In the genomic region with DNA sequence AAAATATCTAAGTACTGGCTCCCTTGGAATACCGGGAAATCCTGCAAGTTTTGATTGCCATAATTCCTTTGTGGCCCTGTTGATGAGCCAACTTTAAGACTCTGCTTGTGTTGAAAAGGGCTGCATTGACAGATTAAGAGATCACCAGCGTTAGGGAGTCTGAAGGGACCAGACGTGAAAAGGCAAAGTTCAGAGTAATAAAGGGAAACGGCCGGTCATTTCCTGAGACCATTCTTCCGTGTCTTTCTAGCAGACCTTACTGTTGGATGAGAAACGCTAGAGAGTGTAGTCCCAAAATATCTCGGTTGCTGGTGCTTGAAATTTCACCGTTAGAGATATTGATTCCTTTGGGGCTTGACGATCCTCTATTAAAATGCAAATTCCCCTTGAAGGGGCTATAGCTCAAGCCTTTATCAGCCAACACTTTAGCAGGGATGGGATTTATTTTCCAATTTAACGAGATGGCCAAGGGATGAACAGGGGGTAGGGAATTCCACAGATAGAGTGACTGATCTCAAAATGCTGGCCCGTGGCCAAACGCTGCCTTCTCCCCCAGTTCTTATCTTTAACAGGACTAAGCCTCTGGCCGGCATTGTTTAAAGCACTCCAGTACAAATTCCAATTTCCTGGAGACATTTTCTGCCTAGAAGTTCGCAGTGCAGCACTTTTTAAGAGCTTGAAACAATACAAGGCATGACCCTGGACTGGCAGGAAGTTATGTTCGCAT, we compare ENCODE assay signal across 8 cellular contexts.
DNase-seq lines count a peak whose midpoint lies in the region; ATAC-seq and TF ChIP-seq lines count a peak whose summit lies in the region.

No MANE protein-coding gene starts in this region.

- no peak for TF ChIP-seq CTCF in glutamatergic neuron (IDR thresholded peaks at IDR 0.05; ENCODE audit: partially characterized antibody, unreplicated experiment)

- H3K27me3 Mint-ChIP-seq in glutamatergic neuron (ENCODE audit: unreplicated experiment): peaks cover 18% of the 10 kb centered on the region

- DNase-seq in NCI-H2227 treated with DMSO at 0.1 percent for 48 hours (lab: John Stamatoyannopoulos, UW) (peak; percentile 9), NCI-H2227 (lab: John Stamatoyannopoulos, UW; ENCODE audit: unreplicated experiment) (no peak), SK-MEL-5 (ENCODE audit: low read depth, low spot score) (peak; percentile 2), glutamatergic neuron (no peak), pulmonary artery endothelial cell (ENCODE audit: low read depth, low spot score) (peak; percentile 8), putamen (ENCODE audit: low spot score) (no peak)

- peak overlapping the region; percentile 78 for H3K4me3 Mint-ChIP-seq in glutamatergic neuron (ENCODE audit: unreplicated experiment)

- peaks cover 5% of the 10 kb centered on the region for H3K4me1 Mint-ChIP-seq in glutamatergic neuron (ENCODE audit: low read depth, unreplicated experiment)

- ATAC-seq in GM19452 (IDR thresholded peaks at IDR 0.05; ENCODE audit: unreplicated experiment) (no peak), GM18511 (IDR thresholded peaks at IDR 0.05; ENCODE audit: unreplicated experiment) (no peak)

- peak overlapping the region; percentile 10 for H3K27ac Mint-ChIP-seq in glutamatergic neuron (ENCODE audit: unreplicated experiment)

- peaks cover 9% of the 10 kb centered on the region for H3K9me3 Mint-ChIP-seq in glutamatergic neuron (ENCODE audit: unreplicated experiment)

- peaks cover 4% of the 10 kb centered on the region for H3K36me3 Mint-ChIP-seq in glutamatergic neuron (ENCODE audit: unreplicated experiment)

- in situ Hi-C loops in SK-MEL-5 (cut with HindIII; ENCODE audit: low pct_unique_long_range_greater_than_20kb, low sequenced_read_pairs): no loop called here

Comparison
In these comparisons a context has a peak if more than half of its experiments do, and no peak if none do; other contexts are left out.
1. DNase-seq: peak in NCI-H2227 treated with DMSO at 0.1 percent for 48 hours (single experiment), SK-MEL-5 (single experiment) and pulmonary artery endothelial cell (single experiment); none in NCI-H2227 (single experiment), glutamatergic neuron (single experiment) and putamen (single experiment).